8 cellular contexts compared by ENCODE assay signal in the genomic region with DNA sequence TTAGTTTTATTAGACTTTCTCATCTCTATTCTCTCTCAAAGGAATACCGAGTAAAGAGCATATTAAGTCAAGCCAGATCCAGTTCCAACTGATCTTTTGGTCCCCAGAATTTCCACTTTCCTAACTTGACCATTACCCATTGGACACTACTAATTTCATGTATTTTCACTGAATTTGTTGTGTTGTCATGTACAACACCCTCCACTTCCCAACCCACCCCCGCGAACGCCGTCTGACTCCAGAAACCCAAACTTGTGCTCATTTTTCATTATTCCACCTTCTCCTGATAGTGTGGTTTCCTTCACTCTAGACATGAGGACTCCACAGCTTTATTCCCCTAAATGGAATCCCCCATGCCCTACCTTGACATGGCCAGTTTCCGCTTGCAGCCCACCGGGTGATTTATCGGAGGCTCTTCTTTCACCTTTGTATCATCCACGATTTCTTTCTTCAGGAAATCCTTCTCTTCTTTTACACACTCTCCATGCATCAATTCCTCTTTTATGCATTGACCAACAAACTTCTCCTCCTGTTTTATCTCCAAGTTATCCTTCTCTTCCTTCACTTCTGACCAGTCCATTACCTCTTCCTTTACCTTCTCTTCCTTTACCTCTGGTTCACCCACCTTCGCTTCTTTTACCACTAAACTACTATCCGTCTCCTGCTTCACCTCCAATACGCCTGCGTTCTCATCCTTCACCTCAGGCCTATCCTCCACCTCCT. TPM values are rescaled to one million over a fixed set of nuclear protein-coding genes. Genes with fewer than 3 reads are reported as not detected.
DNase-seq lines count a peak whose midpoint lies in the region; ATAC-seq lines count a peak whose summit lies in the region.

No MANE protein-coding gene starts in this region.

- peaks cover 5% of the 10 kb centered on the region for H3K9me3 ChIP-seq in NT2/D1 (ENCODE audit: insufficient read depth, low read length)

- H3K27me3 ChIP-seq in NT2/D1 (ENCODE audit: insufficient read depth, insufficient read length): no peaks in the 10 kb centered on the region

- peaks cover 43% of the 10 kb centered on the region for H3K36me3 ChIP-seq in NT2/D1 (ENCODE audit: insufficient read depth, insufficient read length, low read length)

- peak overlapping the region; percentile 90 for H3K9ac ChIP-seq in NT2/D1 (ENCODE audit: insufficient read length, low read depth)

- no peaks in the 10 kb centered on the region for H3K4me1 ChIP-seq in NT2/D1 (ENCODE audit: insufficient read depth, insufficient read length)

- DNase-seq in CD1c-positive myeloid dendritic cell (ENCODE audit: extremely low spot score) (peak; percentile 3), NT2/D1 (ENCODE audit: low read depth, low spot score) (no peak), glomerular visceral epithelial cell (ENCODE audit: extremely low spot score) (peak; percentile 20), NCI-H2227 (lab: John Stamatoyannopoulos, UW; ENCODE audit: unreplicated experiment) (no peak), H4 (ENCODE audit: low spot score) (no peak)
- no peak for DNase-seq in stimulated activated naive CD8-positive, alpha-beta T cell treated with anti-CD3 and anti-CD28 coated beads, Interleukin-15, Interleukin-2, amounts not matched to agents 100 U/mL and 50 U/mL, for 24 hours

- H3K4me3 ChIP-seq in NT2/D1 (ENCODE audit: insufficient read length, low read depth): peak overlapping the region; percentile 88

- ATAC-seq in GM21529 (IDR thresholded peaks at IDR 0.05; ENCODE audit: unreplicated experiment) (peak; percentile 35), HG03097 (IDR thresholded peaks at IDR 0.05; ENCODE audit: low FRiP score, unreplicated experiment) (no peak)
- ATAC-seq in stimulated activated naive CD8-positive, alpha-beta T cell treated with anti-CD3 and anti-CD28 coated beads, Interleukin-15, Interleukin-2, amounts not matched to agents 100 U/mL and 50 U/mL, for 24 hours: peak; percentile 22

RNA-seq across cellular contexts. Expression of gene ZNHIT6, which starts 0.8 kb away (rescaled TPM):
- 7.0 and 8.4 TPM in 2 replicates for total RNA-seq in H4 (2014; rRNA removed; shearing (Covaris generic))

Comparison
In these comparisons a context has a peak if more than half of its experiments do, and no peak if none do; other contexts are left out.
1. DNase-seq: peak in CD1c-positive myeloid dendritic cell (single experiment) and glomerular visceral epithelial cell (single experiment); none in NT2/D1 (single experiment), stimulated activated naive CD8-positive, alpha-beta T cell treated with anti-CD3 and anti-CD28 coated beads, Interleukin-15, Interleukin-2, amounts not matched to agents 100 U/mL and 50 U/mL, for 24 hours (single experiment), NCI-H2227 (single experiment) and H4 (single experiment).